In the genomic region with DNA sequence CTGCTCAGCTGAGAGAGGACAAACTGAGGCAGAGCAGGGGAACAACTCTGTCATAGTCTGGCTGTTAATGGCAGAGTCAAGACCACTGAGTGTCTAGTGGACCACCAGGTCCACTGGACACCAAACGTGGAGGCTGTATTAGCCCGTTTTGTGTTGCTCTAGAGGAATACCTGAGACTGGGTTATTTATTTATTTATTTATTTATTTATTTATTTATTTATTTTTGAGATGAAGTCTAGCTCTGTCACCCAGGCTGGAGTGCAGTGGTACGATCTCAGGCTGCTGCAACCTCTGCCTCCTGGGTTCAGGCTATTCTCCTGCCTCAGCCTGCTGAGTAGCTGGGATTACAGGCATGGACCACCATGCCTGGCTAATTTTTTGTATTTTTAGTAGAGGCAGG, we compare ENCODE assay signal across 4 cellular contexts. TPM values are rescaled to one million over a fixed set of nuclear protein-coding genes. Genes with fewer than 3 reads are reported as not detected.
"Had no signal": no experiment of that assay in that cellular context is flagged by ENCODE, and none has a peak within 500 bp of the region (broad histone marks: within the 10 kb centered on the region; RNA-seq: fewer than 3 reads in every experiment).

No MANE protein-coding gene starts in this region.

RNA-seq across cellular contexts. Expression of a gene that starts 40.6 kb away (rescaled TPM):
- total RNA-seq: LHCN-M2, M059J, MCF 10A, NCI-H460 had no signal
